ENCODE assay signal across 8 cellular contexts in genomic region chr6:8219352-8219943, GRCh38.
A peak's percentile ranks its signal among the peaks of the same experiment; 100 is the strongest.
DNase-seq lines count a peak whose midpoint lies in the region; ATAC-seq, FAIRE-seq and TF ChIP-seq lines count a peak whose summit lies in the region.

No MANE protein-coding gene starts in this region.

- ATAC-seq in HG03442 (IDR thresholded peaks at IDR 0.05; ENCODE audit: unreplicated experiment), result peak; percentile 72

- FAIRE-seq in GM19239 (lab: Jason Lieb, UNC) (peak; percentile 75), islet of Langerhans (lab: Jason Lieb, UNC) (peak; percentile 92), H54 (lab: Jason Lieb, UNC) (no peak)

- DNase-seq in DMS 273 treated with DMSO at 0.1 percent for 48 hours (lab: John Stamatoyannopoulos, UW) (peak; percentile 6), GM19239 (ENCODE audit: insufficient read length, low spot score) (peak; percentile 9), OCI-M2 (lab: John Stamatoyannopoulos, UW; ENCODE audit: unreplicated experiment) (peak; percentile 48), astrocyte of the hippocampus (ENCODE audit: low read depth, low spot score) (peak; percentile 80), H54 (ENCODE audit: insufficient read length, low spot score) (no peak)
- peak; percentile 4 for DNase-seq in stimulated activated CD8-positive, alpha-beta memory T cell treated with anti-CD3 and anti-CD28 coated beads, Interleukin-15, amount 100 ng/mL, for 1 hour (ENCODE audit: low read depth)

- TF ChIP-seq POLR2A in H54 (IDR thresholded peaks at IDR 0.05; ENCODE audit: low read depth, low read length), result no peak
